Comparison of ENCODE assay signal across 1 cellular context in genomic region chr19:41309225-41310030, GRCh38.
TF ChIP-seq lines count a peak whose summit lies in the region.

No MANE protein-coding gene starts in this region.

TF ChIP-seq in K562, 482 proteins besides CTCF, POLR2A, EP300 and RAD21 (continues in another document):
- TF ChIP-seq ZNF717 (CRISPR knock-in tag; IDR thresholded peaks at IDR 0.05) (no peak), THRB (CRISPR knock-in tag; conservative IDR thresholded peaks at IDR 0.05) (0 out of 2 replicates have a peak, but pooled peaks have one; percentile 9), BACH1 (tag; IDR thresholded peaks at IDR 0.05) (peak; percentile 17; the same call in 1 of the 2 replicates), ZNF316 (IDR thresholded peaks at IDR 0.05) (no peak), ZNF175 (CRISPR knock-in tag; IDR thresholded peaks at IDR 0.05; ENCODE audit: low read depth) (no peak), ZC3H11A (IDR thresholded peaks at IDR 0.05; ENCODE audit: low read depth, low read length) (no peak), TCF3 (CRISPR knock-in tag; IDR thresholded peaks at IDR 0.05) (no peak), SAP30 (IDR thresholded peaks at IDR 0.05; ENCODE audit: borderline replicate concordance, insufficient read depth, low read depth, low read length, poor library complexity, severe bottlenecking) (no peak), TBL1XR1 (IDR thresholded peaks at IDR 0.05; ENCODE audit: low read length in 2 of 2) (no peak), SETDB1 (IDR thresholded peaks at IDR 0.05; ENCODE audit: low read length) (no peak), MXI1 (IDR thresholded peaks at IDR 0.05; ENCODE audit: low read depth, low read length) (no peak), RFX5 (IDR thresholded peaks at IDR 0.05; ENCODE audit: low read depth, low read length) (no peak), ZNF511 (CRISPR knock-in tag; IDR thresholded peaks at IDR 0.05) (no peak), KDM5B (IDR thresholded peaks at IDR 0.05; ENCODE audit: insufficient replicate concordance, low read depth, low read length) (no peak), HNRNPUL1 (IDR thresholded peaks at IDR 0.05; ENCODE audit: low read length) (no peak), RNF2 (IDR thresholded peaks at IDR 0.05) (no peak), NR4A1 (CRISPR knock-in tag; IDR thresholded peaks at IDR 0.05) (no peak), NR4A1 (tag; IDR thresholded peaks at IDR 0.05) (no peak), SMARCA5 (IDR thresholded peaks at IDR 0.05) (no peak), EHMT2 (IDR thresholded peaks at IDR 0.05) (peak; percentile 33; the same call in 1 of the 2 replicates), NELFE (IDR thresholded peaks at IDR 0.05; ENCODE audit: insufficient read depth, insufficient read length) (no peak), NR2F6 (CRISPR knock-in tag; IDR thresholded peaks at IDR 0.05) (no peak), ZFX (CRISPR knock-in tag; IDR thresholded peaks at IDR 0.05) (no peak), STAG1 (CRISPR knock-in tag; IDR thresholded peaks at IDR 0.05; ENCODE audit: borderline replicate concordance) (no peak), GATAD2A (IDR thresholded peaks at IDR 0.05) (no peak), CTCFL (IDR thresholded peaks at IDR 0.05; ENCODE audit: borderline replicate concordance, insufficient read depth, low read depth, low read length, poor library complexity, severe bottlenecking) (no peak), ZNF197 (CRISPR knock-in tag; IDR thresholded peaks at IDR 0.05; ENCODE audit: low read depth) (no peak), TOE1 (IDR thresholded peaks at IDR 0.05; ENCODE audit: borderline replicate concordance) (no peak), TOE1 (CRISPR knock-in tag; IDR thresholded peaks at IDR 0.05; ENCODE audit: borderline replicate concordance, low read depth) (no peak), MEIS2 (IDR thresholded peaks at IDR 0.05; ENCODE audit: partially characterized antibody) (peak; percentile 27), PTTG1 (tag; IDR thresholded peaks at IDR 0.05; ENCODE audit: low read depth) (no peak), NFATC3 (IDR thresholded peaks at IDR 0.05) (no peak), UBTF (IDR thresholded peaks at IDR 0.05; ENCODE audit: borderline replicate concordance in 1 of 2, low read depth in 2 of 2, low read length in 2 of 2) (no peak), ZNF165 (CRISPR knock-in tag; IDR thresholded peaks at IDR 0.05; ENCODE audit: borderline replicate concordance) (no peak), SMAD3 (CRISPR knock-in tag; conservative IDR thresholded peaks at IDR 0.05) (no peak), C11orf30 (IDR thresholded peaks at IDR 0.05; ENCODE audit: low read depth) (no peak), PTRF (tag; IDR thresholded peaks at IDR 0.05) (no peak), PYGO2 (tag; IDR thresholded peaks at IDR 0.05) (no peak), DPF2 (IDR thresholded peaks at IDR 0.05) (no peak), L3MBTL2 (IDR thresholded peaks at IDR 0.05) (no peak), THRAP3 (IDR thresholded peaks at IDR 0.05; ENCODE audit: borderline replicate concordance) (0 out of 2 replicates have a peak, but pooled peaks have one; percentile 17), BCLAF1 (IDR thresholded peaks at IDR 0.05; ENCODE audit: borderline replicate concordance in 1 of 2, control insufficient read depth in 1 of 2, low read depth in 2 of 2, low read length in 1 of 2) (no peak; a peak in 1 of 4 replicates), TCF15 (CRISPR knock-in tag; IDR thresholded peaks at IDR 0.05) (no peak), ZNF644 (tag; IDR thresholded peaks at IDR 0.05; ENCODE audit: low read depth) (peak; percentile 33; the same call in 1 of the 2 replicates), SAFB2 (IDR thresholded peaks at IDR 0.05; ENCODE audit: borderline replicate concordance, low read depth, low read length, severe bottlenecking) (no peak), ZNF3 (CRISPR knock-in tag; IDR thresholded peaks at IDR 0.05) (0 out of 2 replicates have a peak, but pooled peaks have one; percentile 40), ZFP30 (CRISPR knock-in tag; IDR thresholded peaks at IDR 0.05; ENCODE audit: borderline replicate concordance) (no peak), CEBPB (tag; IDR thresholded peaks at IDR 0.05) (no peak), YBX1 (IDR thresholded peaks at IDR 0.05) (no peak)
- TF ChIP-seq, protein P1, sequence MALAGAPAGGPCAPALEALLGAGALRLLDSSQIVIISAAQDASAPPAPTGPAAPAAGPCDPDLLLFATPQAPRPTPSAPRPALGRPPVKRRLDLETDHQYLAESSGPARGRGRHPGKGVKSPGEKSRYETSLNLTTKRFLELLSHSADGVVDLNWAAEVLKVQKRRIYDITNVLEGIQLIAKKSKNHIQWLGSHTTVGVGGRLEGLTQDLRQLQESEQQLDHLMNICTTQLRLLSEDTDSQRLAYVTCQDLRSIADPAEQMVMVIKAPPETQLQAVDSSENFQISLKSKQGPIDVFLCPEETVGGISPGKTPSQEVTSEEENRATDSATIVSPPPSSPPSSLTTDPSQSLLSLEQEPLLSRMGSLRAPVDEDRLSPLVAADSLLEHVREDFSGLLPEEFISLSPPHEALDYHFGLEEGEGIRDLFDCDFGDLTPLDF (CRISPR knock-in tag; IDR thresholded peaks at IDR 0.05): 0 out of 2 replicates have a peak, but pooled peaks have one; percentile 6
- TF ChIP-seq, protein P2, sequence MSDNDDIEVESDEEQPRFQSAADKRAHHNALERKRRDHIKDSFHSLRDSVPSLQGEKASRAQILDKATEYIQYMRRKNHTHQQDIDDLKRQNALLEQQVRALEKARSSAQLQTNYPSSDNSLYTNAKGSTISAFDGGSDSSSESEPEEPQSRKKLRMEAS (CRISPR knock-in tag; IDR thresholded peaks at IDR 0.05): no peak
- TF ChIP-seq, protein P3, sequence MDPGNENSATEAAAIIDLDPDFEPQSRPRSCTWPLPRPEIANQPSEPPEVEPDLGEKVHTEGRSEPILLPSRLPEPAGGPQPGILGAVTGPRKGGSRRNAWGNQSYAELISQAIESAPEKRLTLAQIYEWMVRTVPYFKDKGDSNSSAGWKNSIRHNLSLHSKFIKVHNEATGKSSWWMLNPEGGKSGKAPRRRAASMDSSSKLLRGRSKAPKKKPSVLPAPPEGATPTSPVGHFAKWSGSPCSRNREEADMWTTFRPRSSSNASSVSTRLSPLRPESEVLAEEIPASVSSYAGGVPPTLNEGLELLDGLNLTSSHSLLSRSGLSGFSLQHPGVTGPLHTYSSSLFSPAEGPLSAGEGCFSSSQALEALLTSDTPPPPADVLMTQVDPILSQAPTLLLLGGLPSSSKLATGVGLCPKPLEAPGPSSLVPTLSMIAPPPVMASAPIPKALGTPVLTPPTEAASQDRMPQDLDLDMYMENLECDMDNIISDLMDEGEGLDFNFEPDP (CRISPR knock-in tag; IDR thresholded peaks at IDR 0.05): no peak
- TF ChIP-seq, protein P4, sequence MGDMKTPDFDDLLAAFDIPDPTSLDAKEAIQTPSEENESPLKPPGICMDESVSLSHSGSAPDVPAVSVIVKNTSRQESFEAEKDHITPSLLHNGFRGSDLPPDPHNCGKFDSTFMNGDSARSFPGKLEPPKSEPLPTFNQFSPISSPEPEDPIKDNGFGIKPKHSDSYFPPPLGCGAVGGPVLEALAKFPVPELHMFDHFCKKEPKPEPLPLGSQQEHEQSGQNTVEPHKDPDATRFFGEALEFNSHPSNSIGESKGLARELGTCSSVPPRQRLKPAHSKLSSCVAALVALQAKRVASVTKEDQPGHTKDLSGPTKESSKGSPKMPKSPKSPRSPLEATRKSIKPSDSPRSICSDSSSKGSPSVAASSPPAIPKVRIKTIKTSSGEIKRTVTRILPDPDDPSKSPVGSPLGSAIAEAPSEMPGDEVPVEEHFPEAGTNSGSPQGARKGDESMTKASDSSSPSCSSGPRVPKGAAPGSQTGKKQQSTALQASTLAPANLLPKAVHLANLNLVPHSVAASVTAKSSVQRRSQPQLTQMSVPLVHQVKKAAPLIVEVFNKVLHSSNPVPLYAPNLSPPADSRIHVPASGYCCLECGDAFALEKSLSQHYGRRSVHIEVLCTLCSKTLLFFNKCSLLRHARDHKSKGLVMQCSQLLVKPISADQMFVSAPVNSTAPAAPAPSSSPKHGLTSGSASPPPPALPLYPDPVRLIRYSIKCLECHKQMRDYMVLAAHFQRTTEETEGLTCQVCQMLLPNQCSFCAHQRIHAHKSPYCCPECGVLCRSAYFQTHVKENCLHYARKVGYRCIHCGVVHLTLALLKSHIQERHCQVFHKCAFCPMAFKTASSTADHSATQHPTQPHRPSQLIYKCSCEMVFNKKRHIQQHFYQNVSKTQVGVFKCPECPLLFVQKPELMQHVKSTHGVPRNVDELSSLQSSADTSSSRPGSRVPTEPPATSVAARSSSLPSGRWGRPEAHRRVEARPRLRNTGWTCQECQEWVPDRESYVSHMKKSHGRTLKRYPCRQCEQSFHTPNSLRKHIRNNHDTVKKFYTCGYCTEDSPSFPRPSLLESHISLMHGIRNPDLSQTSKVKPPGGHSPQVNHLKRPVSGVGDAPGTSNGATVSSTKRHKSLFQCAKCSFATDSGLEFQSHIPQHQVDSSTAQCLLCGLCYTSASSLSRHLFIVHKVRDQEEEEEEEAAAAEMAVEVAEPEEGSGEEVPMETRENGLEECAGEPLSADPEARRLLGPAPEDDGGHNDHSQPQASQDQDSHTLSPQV (IDR thresholded peaks at IDR 0.05): no peak
- TF ChIP-seq, protein P5, sequence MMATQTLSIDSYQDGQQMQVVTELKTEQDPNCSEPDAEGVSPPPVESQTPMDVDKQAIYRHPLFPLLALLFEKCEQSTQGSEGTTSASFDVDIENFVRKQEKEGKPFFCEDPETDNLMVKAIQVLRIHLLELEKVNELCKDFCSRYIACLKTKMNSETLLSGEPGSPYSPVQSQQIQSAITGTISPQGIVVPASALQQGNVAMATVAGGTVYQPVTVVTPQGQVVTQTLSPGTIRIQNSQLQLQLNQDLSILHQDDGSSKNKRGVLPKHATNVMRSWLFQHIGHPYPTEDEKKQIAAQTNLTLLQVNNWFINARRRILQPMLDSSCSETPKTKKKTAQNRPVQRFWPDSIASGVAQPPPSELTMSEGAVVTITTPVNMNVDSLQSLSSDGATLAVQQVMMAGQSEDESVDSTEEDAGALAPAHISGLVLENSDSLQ (IDR thresholded peaks at IDR 0.05): peak; percentile 75
